Comparison of ENCODE assay signal across 12 cellular contexts in genomic region chr17:42672038-42672437, GRCh38. TPM values are rescaled to one million over a fixed set of nuclear protein-coding genes. Genes with fewer than 3 reads are reported as not detected.
DNase-seq lines count a peak whose midpoint lies in the region; ATAC-seq, FAIRE-seq and TF ChIP-seq lines count a peak whose summit lies in the region.
"Had no signal": no experiment of that assay in that cellular context is flagged by ENCODE, and none has a peak within 500 bp of the region (broad histone marks: within the 10 kb centered on the region; RNA-seq: fewer than 3 reads in every experiment).

No MANE protein-coding gene starts in this region.

- H3K27ac Mint-ChIP-seq in naive thymus-derived CD8-positive, alpha-beta T cell: no peak overlapping the region
- H3K27ac Mint-ChIP-seq: activated T-helper 2 cell treated with anti-CD3 and anti-CD28 coated beads, Interferon-gamma antibody, Interleukin-2, Interleukin-4, amounts not matched to agents 10 μg/mL and 5 μg/mL and 100 μg/mL, durations not matched to agents 14 hours and 24 hours and 36 hours had no signal

- peak overlapping the region in 2 of 10 donors; percentile 52 to 80 for H3K4me3 Mint-ChIP-seq in naive thymus-derived CD8-positive, alpha-beta T cell

- POLR2A ChIA-PET in naive thymus-derived CD8-positive, alpha-beta T cell (lab: Charles Lee): interaction anchor here (0.6 to 1.6 kb wide), 2 partner anchors 13 to 97 kb away, joined by 4 to 5 read pairs; partner anchors contain the start of gene TUBG2

- H3K9me3 Mint-ChIP-seq in naive thymus-derived CD8-positive, alpha-beta T cell: peaks cover 0 to 4% (median 0%) of the 10 kb centered on the region in 9 donors
- H3K9me3 Mint-ChIP-seq: activated T-helper 2 cell treated with anti-CD3 and anti-CD28 coated beads, Interferon-gamma antibody, Interleukin-2, Interleukin-4, amounts not matched to agents 10 μg/mL and 5 μg/mL and 100 μg/mL, durations not matched to agents 14 hours and 24 hours and 36 hours had no signal

- H3K27me3 Mint-ChIP-seq in naive thymus-derived CD8-positive, alpha-beta T cell: peaks cover 12 to 52% (median 27%) of the 10 kb centered on the region in 5 donors

- peak overlapping the region; percentile 16 for H3K4me3 ChIP-seq in bronchial epithelial cell (ENCODE audit: low read depth, low read length)
- no peak overlapping the region for H3K4me3 ChIP-seq in muscle layer of colon (ENCODE audit: low read depth in 1 of 2, low read length in 2 of 2)

- peaks cover 49% of the 10 kb centered on the region for H3K4me1 ChIP-seq in muscle layer of colon (ENCODE audit: insufficient read depth, low read length)

- no peak overlapping the region for H3K9ac ChIP-seq in muscle layer of colon (ENCODE audit: low read length)

- ATAC-seq in naive thymus-derived CD8-positive, alpha-beta T cell: no peak
- ATAC-seq in GM18511 (IDR thresholded peaks at IDR 0.05; ENCODE audit: unreplicated experiment): no peak

- no peak for FAIRE-seq in bronchial epithelial cell (lab: Jason Lieb, UNC)
- FAIRE-seq: GM19239 had no signal

- DNase-seq in DMS79 treated with DMSO at 0.1 percent for 48 hours (lab: John Stamatoyannopoulos, UW) (peak; percentile 77), NCI-H1694 (lab: John Stamatoyannopoulos, UW) (peak; percentile 29), bronchial epithelial cell (ENCODE audit: low read depth) (no peak), T1000 (lab: John Stamatoyannopoulos, UW) (no peak), NCI-H2196 (lab: John Stamatoyannopoulos, UW; ENCODE audit: unreplicated experiment) (no peak)
- DNase-seq in naive thymus-derived CD8-positive, alpha-beta T cell: no peak
- DNase-seq: aorta; stimulated activated CD4-positive, alpha-beta T cell treated with anti-CD3 and anti-CD28 coated beads, Interleukin-4, amount 100 ng/mL, for 24 hours had no signal

- H3K27ac ChIP-seq in muscle layer of colon (ENCODE audit: low read depth, low read length): peak overlapping the region; percentile 14

- H3K9me3 ChIP-seq in muscle layer of colon (ENCODE audit: low read length): no peaks in the 10 kb centered on the region

- H3K27me3 ChIP-seq in bronchial epithelial cell (ENCODE audit: control insufficient read depth, insufficient read depth, low read length): no peaks in the 10 kb centered on the region
- no peaks in the 10 kb centered on the region for H3K27me3 ChIP-seq in muscle layer of colon (ENCODE audit: control insufficient read depth in 1 of 2, insufficient read depth in 2 of 2, low read length in 2 of 2)

- peaks cover 0 to 4% (median 0%) of the 10 kb centered on the region in 3 donors for H3K36me3 Mint-ChIP-seq in naive thymus-derived CD8-positive, alpha-beta T cell

- no peak for TF ChIP-seq CTCF in bronchial epithelial cell (IDR thresholded peaks at IDR 0.05; ENCODE audit: insufficient read depth, low read length, severe bottlenecking)

- H3K36me3 ChIP-seq in bronchial epithelial cell (ENCODE audit: control insufficient read depth, insufficient read depth, low read length) (peaks cover 37% of the 10 kb centered on the region), muscle layer of colon (ENCODE audit: insufficient read depth, low read length) (peaks cover 46% of the 10 kb centered on the region)

- peaks cover 18 to 37% (median 34%) of the 10 kb centered on the region in 4 donors for H3K4me1 Mint-ChIP-seq in naive thymus-derived CD8-positive, alpha-beta T cell

RNA-seq across cellular contexts. Expression of gene PLEKHH3, which starts 4.8 kb away (rescaled TPM):
- total RNA-seq in bronchial epithelial cell: 15.3 and 26.9 TPM in 2 replicates
- total RNA-seq in naive thymus-derived CD8-positive, alpha-beta T cell: not detected
- polyA plus RNA-seq in naive thymus-derived CD8-positive, alpha-beta T cell: not detected

RNA-seq across cellular contexts. Expression of gene CCR10, which starts 9.6 kb away (rescaled TPM):
- 0.13 TPM in 1 of 2 replicates, not detected in the other for total RNA-seq in bronchial epithelial cell
- 1 to 10 TPM; 1.3 to 1.7 TPM for total RNA-seq in naive thymus-derived CD8-positive, alpha-beta T cell
- polyA plus RNA-seq in naive thymus-derived CD8-positive, alpha-beta T cell: 1 to 10 TPM in 1 of 3 donors, under 1 TPM in 2; 0.68 to 1.8 (median 0.75) TPM

RNA-seq across cellular contexts. Expression of gene CNTNAP1, which starts 10.3 kb away (rescaled TPM):
- total RNA-seq in bronchial epithelial cell: 0.51 and 0.53 TPM in 2 replicates
- 1 to 10 TPM; 2.7 to 3.0 TPM for total RNA-seq in naive thymus-derived CD8-positive, alpha-beta T cell
- polyA plus RNA-seq in naive thymus-derived CD8-positive, alpha-beta T cell: under 1 TPM in 1 of 3 donors, not detected in 2; 0.05 TPM

RNA-seq across cellular contexts. Expression of gene TUBG2, which starts 13.0 kb away (rescaled TPM):
- 5.3 and 6.7 TPM in 2 replicates for total RNA-seq in bronchial epithelial cell
- total RNA-seq in naive thymus-derived CD8-positive, alpha-beta T cell: 10 to 100 TPM; 18.1 to 22.1 TPM
- polyA plus RNA-seq in naive thymus-derived CD8-positive, alpha-beta T cell: 1 to 10 TPM; 4.9 to 6.9 (median 6.0) TPM

Comparison
In these comparisons a context has a peak if more than half of its experiments do, and no peak if none do; other contexts are left out.
1. DNase-seq: peak in DMS79 treated with DMSO at 0.1 percent for 48 hours (single experiment) and NCI-H1694 (single experiment); none in bronchial epithelial cell (single experiment), T1000 (single experiment), NCI-H2196 (single experiment) and naive thymus-derived CD8-positive, alpha-beta T cell (0 of 10).
2. RNA of gene PLEKHH3, which starts 4.8 kb away (total RNA-seq): 15.3 to 26.9 TPM in bronchial epithelial cell; not detected in naive thymus-derived CD8-positive, alpha-beta T cell; every median in the first group is over 10 times any median in the second.